In the genomic region with DNA sequence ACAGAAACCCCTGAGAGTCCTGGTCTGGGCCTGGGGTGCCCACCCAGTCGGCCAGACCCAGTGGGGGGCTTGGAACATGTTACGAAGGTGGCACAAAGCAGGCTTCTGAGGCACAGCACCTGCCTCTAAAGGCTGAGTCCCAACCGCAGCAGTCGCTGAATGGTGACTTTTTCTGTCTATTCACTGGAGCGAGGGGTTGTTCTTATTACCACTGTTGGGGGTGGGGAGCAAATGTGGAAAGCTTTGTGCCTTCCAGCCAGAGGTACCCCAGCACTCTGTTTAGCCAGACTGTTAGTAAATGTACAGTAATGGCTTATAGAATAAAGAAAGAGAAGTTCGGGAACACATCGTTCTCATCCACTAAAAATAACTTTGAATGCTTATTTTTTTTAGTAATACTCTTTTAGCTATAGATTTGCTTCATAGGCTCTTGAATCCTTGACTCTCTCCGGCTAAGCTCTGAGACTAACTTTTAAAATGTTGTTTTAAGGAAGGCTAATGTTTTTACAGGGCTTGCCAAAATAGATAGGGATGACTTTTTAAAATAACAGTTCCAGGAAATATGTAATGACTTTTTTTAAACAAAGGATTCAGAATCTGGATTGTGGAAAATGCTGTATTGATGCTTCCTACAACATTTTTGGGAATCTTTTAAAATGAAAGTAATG, we compare ENCODE assay signal across 16 cellular contexts. TPM values are rescaled to one million over a fixed set of nuclear protein-coding genes. Genes with fewer than 3 reads are reported as not detected.
A peak's percentile ranks its signal among the peaks of the same experiment; 100 is the strongest.
DNase-seq lines count a peak whose midpoint lies in the region; ATAC-seq and TF ChIP-seq lines count a peak whose summit lies in the region.
"Had no signal": no experiment of that assay in that cellular context is flagged by ENCODE, and none has a peak within 500 bp of the region (broad histone marks: within the 10 kb centered on the region; RNA-seq: fewer than 3 reads in every experiment).

No MANE protein-coding gene starts in this region.

- peak overlapping the region; percentile 71 for H3K27ac Mint-ChIP-seq in neural crest cell (ENCODE audit: unreplicated experiment)
- H3K27ac Mint-ChIP-seq in activated T-helper 17 cell treated with anti-CD3 and anti-CD28 coated beads, Interleukin-2, amount 50 U/mL, for 72 hours, result no peak overlapping the region
- H3K27ac Mint-ChIP-seq: activated CD4-positive, alpha-beta memory T cell treated with anti-CD3 and anti-CD28 coated beads for 36 hours; activated naive CD8-positive, alpha-beta T cell treated with anti-CD3 and anti-CD28 coated beads, Interleukin-2, amount 10 ng/mL, durations not matched to agents 7 days and 5 days; activated T-cell treated with anti-CD3 and anti-CD28 coated beads, Interleukin-2, amount 50 U/mL, for 24 hours had no signal

- DNase-seq in AG04449 (ENCODE audit: low read depth, low spot score) (peak; percentile 45), fibroblast of gingiva (ENCODE audit: low read depth) (peak; percentile 21), neural crest cell (ENCODE audit: low read depth, low spot score) (no peak), NCI-H748 (lab: John Stamatoyannopoulos, UW; ENCODE audit: unreplicated experiment) (no peak), HuH-7.5 (ENCODE audit: low spot score) (no peak)
- DNase-seq: activated CD4-positive, alpha-beta memory T cell treated with anti-CD3 and anti-CD28 coated beads for 36 hours; activated naive CD8-positive, alpha-beta T cell treated with anti-CD3 and anti-CD28 coated beads, Interleukin-2, amount 10 ng/mL, durations not matched to agents 7 days and 5 days; activated T-cell treated with anti-CD3 and anti-CD28 coated beads, Interleukin-2, amount 50 U/mL, for 24 hours; Karpas-422; left cardiac atrium; NCI-H1105 treated with DMSO at 0.1 percent for 48 hours; NCI-H82; SW 1271 had no signal

- ATAC-seq in GM21526 (IDR thresholded peaks at IDR 0.05; ENCODE audit: low FRiP score, unreplicated experiment), result no peak
- no peak for ATAC-seq in activated T-helper 17 cell treated with anti-CD3 and anti-CD28 coated beads, Interleukin-2, amount 50 U/mL, for 72 hours (replicated peaks)

- no peaks in the 10 kb centered on the region for H3K27me3 Mint-ChIP-seq in neural crest cell (ENCODE audit: low read depth)
- no peaks in the 10 kb centered on the region for H3K27me3 Mint-ChIP-seq in activated T-helper 17 cell treated with anti-CD3 and anti-CD28 coated beads, Interleukin-2, amount 50 U/mL, for 72 hours
- H3K27me3 Mint-ChIP-seq: activated T-cell treated with anti-CD3 and anti-CD28 coated beads, Interleukin-2, amount 50 U/mL, for 24 hours had no signal

- CTCF ChIA-PET in AG04449 (lab: Yijun Ruan, JAX), result interaction anchor here (1.2 to 8.0 kb wide), 4 partner anchors 15 to 163 kb away, joined by 5 to 82 read pairs (median 14); no protein-coding TSS in a partner anchor

- POLR2A ChIA-PET in AG04449 (lab: Yijun Ruan, JAX), result interaction anchor here (0.6 to 0.9 kb wide), 3 partner anchors 24 to 530 kb away, joined by 3 to 7 read pairs (median 3); partner anchors contain the start of genes AFG3L2 and PTPN2

- no peak overlapping the region for H3K4me3 Mint-ChIP-seq in neural crest cell
- no peak overlapping the region for H3K4me3 Mint-ChIP-seq in activated T-helper 17 cell treated with anti-CD3 and anti-CD28 coated beads, Interleukin-2, amount 50 U/mL, for 72 hours
- H3K4me3 Mint-ChIP-seq: activated CD4-positive, alpha-beta memory T cell treated with anti-CD3 and anti-CD28 coated beads for 36 hours; activated naive CD8-positive, alpha-beta T cell treated with anti-CD3 and anti-CD28 coated beads, Interleukin-2, amount 10 ng/mL, durations not matched to agents 7 days and 5 days; activated T-cell treated with anti-CD3 and anti-CD28 coated beads, Interleukin-2, amount 50 U/mL, for 24 hours had no signal

- H3K4me3 ChIP-seq in AG04449 (ENCODE audit: low read depth, low read length) (no peak overlapping the region), WI38 (ENCODE audit: low read depth, low read length) (peak overlapping the region; percentile 22; the same call in 1 of the 2 replicates)

- TF ChIP-seq CTCF in AG04449 (IDR thresholded peaks at IDR 0.05; ENCODE audit: insufficient read depth, low read length, missing control alignments), result no peak
- no peak for TF ChIP-seq CTCF in WI38 (IDR thresholded peaks at IDR 0.05; ENCODE audit: low read depth, low read length)
- no peak for TF ChIP-seq CTCF in neural crest cell (conservative IDR thresholded peaks at IDR 0.05)

- no peaks in the 10 kb centered on the region for H3K9me3 Mint-ChIP-seq in neural crest cell
- no peaks in the 10 kb centered on the region for H3K9me3 Mint-ChIP-seq in activated T-helper 17 cell treated with anti-CD3 and anti-CD28 coated beads, Interleukin-2, amount 50 U/mL, for 72 hours
- H3K9me3 Mint-ChIP-seq: activated CD4-positive, alpha-beta memory T cell treated with anti-CD3 and anti-CD28 coated beads for 36 hours; activated naive CD8-positive, alpha-beta T cell treated with anti-CD3 and anti-CD28 coated beads, Interleukin-2, amount 10 ng/mL, durations not matched to agents 7 days and 5 days; activated T-cell treated with anti-CD3 and anti-CD28 coated beads, Interleukin-2, amount 50 U/mL, for 24 hours had no signal

- H3K4me1 Mint-ChIP-seq in neural crest cell, result no peaks in the 10 kb centered on the region
- no peaks in the 10 kb centered on the region for H3K4me1 Mint-ChIP-seq in activated T-helper 17 cell treated with anti-CD3 and anti-CD28 coated beads, Interleukin-2, amount 50 U/mL, for 72 hours

- H3K36me3 Mint-ChIP-seq in neural crest cell (ENCODE audit: low read depth), result no peaks in the 10 kb centered on the region
- no peaks in the 10 kb centered on the region for H3K36me3 Mint-ChIP-seq in activated T-helper 17 cell treated with anti-CD3 and anti-CD28 coated beads, Interleukin-2, amount 50 U/mL, for 72 hours (ENCODE audit: low read depth)
- H3K36me3 Mint-ChIP-seq: activated naive CD8-positive, alpha-beta T cell treated with anti-CD3 and anti-CD28 coated beads, Interleukin-2, amount 10 ng/mL, durations not matched to agents 7 days and 5 days had no signal

RNA-seq across cellular contexts. Expression of gene PTPN2, which starts 23.4 kb away (rescaled TPM):
- total RNA-seq in neural crest cell, result 31.7 and 34.4 TPM in 2 replicates
- total RNA-seq in activated T-helper 17 cell treated with anti-CD3 and anti-CD28 coated beads, Interleukin-2, amount 50 U/mL, for 72 hours, result 10 to 100 TPM; 72.1 to 78.7 TPM

RNA-seq across cellular contexts. Expression of gene SEH1L, which starts 40.4 kb away (rescaled TPM):
- total RNA-seq in neural crest cell, result 64.2 and 74.5 TPM in 2 replicates
- total RNA-seq in activated T-helper 17 cell treated with anti-CD3 and anti-CD28 coated beads, Interleukin-2, amount 50 U/mL, for 72 hours, result 100 to 1,000 TPM in 1 of 2 donors, 10 to 100 TPM in 1; 72.1 to 120 TPM

Comparison
In these comparisons a context has a peak if more than half of its experiments do, and no peak if none do; other contexts are left out.
1. DNase-seq: peak in AG04449 (single experiment) and fibroblast of gingiva (single experiment); none in neural crest cell (single experiment), NCI-H748 (single experiment) and HuH-7.5 (single experiment).